10 cellular contexts compared by ENCODE assay signal in the genomic region with DNA sequence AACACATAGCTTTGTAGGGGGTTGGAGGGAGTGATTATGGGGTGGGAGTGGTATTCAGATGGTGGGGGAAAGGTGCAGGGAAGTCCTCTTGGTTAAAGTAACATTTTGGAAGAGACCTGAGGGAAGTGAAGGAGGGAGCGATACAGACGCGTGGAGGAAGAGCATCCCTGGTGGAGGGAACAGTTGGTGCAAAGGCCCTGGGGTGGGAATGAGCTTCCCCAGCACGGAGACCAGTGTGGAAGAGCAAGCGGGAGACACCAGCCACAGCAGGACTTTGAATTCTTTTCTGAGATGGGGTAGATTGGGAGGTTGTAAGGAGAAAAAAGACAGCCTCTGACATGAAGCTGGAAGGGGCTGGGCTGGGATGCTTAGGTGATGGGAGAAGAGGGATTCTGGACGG. TPM values are rescaled to one million over a fixed set of nuclear protein-coding genes. Genes with fewer than 3 reads are reported as not detected.
A peak's percentile ranks its signal among the peaks of the same experiment; 100 is the strongest.
DNase-seq lines count a peak whose midpoint lies in the region; ATAC-seq lines count a peak whose summit lies in the region.
"Had no signal": no experiment of that assay in that cellular context is flagged by ENCODE, and none has a peak within 500 bp of the region (broad histone marks: within the 10 kb centered on the region; RNA-seq: fewer than 3 reads in every experiment).

No MANE protein-coding gene starts in this region.

- peak overlapping the region; percentile 39 for H3K27ac ChIP-seq in cingulate gyrus (ENCODE audit: low read depth, low read length)

- no peak for DNase-seq in stimulated activated naive CD8-positive, alpha-beta T cell treated with anti-CD3 and anti-CD28 coated beads, Interleukin-15, Interleukin-2, amounts not matched to agents 100 U/mL and 50 U/mL, for 24 hours
- DNase-seq in naive thymus-derived CD8-positive, alpha-beta T cell = no peak
- DNase-seq in MG63 (no peak), HT-29 (ENCODE audit: low spot score) (no peak), mucosa of gallbladder (ENCODE audit: low spot score) (no peak), ecto neural progenitor cell (ENCODE audit: low spot score) (no peak)
- DNase-seq: activated CD4-positive, CD25-positive, alpha-beta regulatory T cell had no signal

- POLR2A ChIA-PET in naive thymus-derived CD8-positive, alpha-beta T cell (lab: Charles Lee) = interaction anchor here (0.6 to 4.0 kb wide), 6 partner anchors 21 to 179 kb away, joined by 3 to 31 read pairs (median 5); partner anchors contain the start of gene DHRS3

- no peak overlapping the region; the same call in 1 of the 2 replicates for H3K4me3 ChIP-seq in MG63

- peaks cover 82% of the 10 kb centered on the region for H3K36me3 ChIP-seq in MG63

- H3K27ac Mint-ChIP-seq in stimulated activated naive CD8-positive, alpha-beta T cell treated with anti-CD3 and anti-CD28 coated beads, Interleukin-15, Interleukin-2, amounts not matched to agents 100 ng/mL and 50 ng/mL, for 24 hours = peak overlapping the region; percentile 56
- peak overlapping the region; percentile 86 to 97 (median 90) for H3K27ac Mint-ChIP-seq in naive thymus-derived CD8-positive, alpha-beta T cell

- peaks cover 44% of the 10 kb centered on the region for H3K4me1 Mint-ChIP-seq in stimulated activated naive CD8-positive, alpha-beta T cell treated with anti-CD3 and anti-CD28 coated beads, Interleukin-15, Interleukin-2, amounts not matched to agents 100 ng/mL and 50 ng/mL, for 24 hours (ENCODE audit: low read depth)
- H3K4me1 Mint-ChIP-seq in naive thymus-derived CD8-positive, alpha-beta T cell = peaks cover 27 to 61% (median 54%) of the 10 kb centered on the region in 4 donors

- peaks cover 30% of the 10 kb centered on the region for H3K36me3 Mint-ChIP-seq in stimulated activated naive CD8-positive, alpha-beta T cell treated with anti-CD3 and anti-CD28 coated beads, Interleukin-15, Interleukin-2, amounts not matched to agents 100 ng/mL and 50 ng/mL, for 24 hours (ENCODE audit: low read depth)
- H3K36me3 Mint-ChIP-seq in naive thymus-derived CD8-positive, alpha-beta T cell = peaks cover 0 to 5% (median 3%) of the 10 kb centered on the region in 3 donors

- no peak for ATAC-seq in stimulated activated naive CD8-positive, alpha-beta T cell treated with anti-CD3 and anti-CD28 coated beads, Interleukin-15, Interleukin-2, amounts not matched to agents 100 U/mL and 50 U/mL, for 24 hours
- ATAC-seq in naive thymus-derived CD8-positive, alpha-beta T cell = no peak

- H3K4me3 Mint-ChIP-seq in stimulated activated naive CD8-positive, alpha-beta T cell treated with anti-CD3 and anti-CD28 coated beads, Interleukin-15, Interleukin-2, amounts not matched to agents 100 ng/mL and 50 ng/mL, for 24 hours = peak overlapping the region; percentile 65
- peak overlapping the region; percentile 78 to 92 (median 86) for H3K4me3 Mint-ChIP-seq in naive thymus-derived CD8-positive, alpha-beta T cell

- H3K9me3 Mint-ChIP-seq in stimulated activated naive CD8-positive, alpha-beta T cell treated with anti-CD3 and anti-CD28 coated beads, Interleukin-15, Interleukin-2, amounts not matched to agents 100 ng/mL and 50 ng/mL, for 24 hours = no peaks in the 10 kb centered on the region
- no peaks in the 10 kb centered on the region for H3K9me3 Mint-ChIP-seq in naive thymus-derived CD8-positive, alpha-beta T cell

- H3K9me3 ChIP-seq in MG63 = no peaks in the 10 kb centered on the region

- no peaks in the 10 kb centered on the region for H3K27me3 Mint-ChIP-seq in stimulated activated naive CD8-positive, alpha-beta T cell treated with anti-CD3 and anti-CD28 coated beads, Interleukin-15, Interleukin-2, amounts not matched to agents 100 ng/mL and 50 ng/mL, for 24 hours
- no peaks in the 10 kb centered on the region for H3K27me3 Mint-ChIP-seq in naive thymus-derived CD8-positive, alpha-beta T cell

- H3K27me3 ChIP-seq in MG63 = no peaks in the 10 kb centered on the region

RNA-seq across cellular contexts. Expression of gene DHRS3, which starts 23.5 kb away (rescaled TPM):
- total RNA-seq in naive thymus-derived CD8-positive, alpha-beta T cell = 10 to 100 TPM; 86.4 to 91.0 TPM
- 10 to 100 TPM; 17.7 to 31.0 (median 20.4) TPM for polyA plus RNA-seq in naive thymus-derived CD8-positive, alpha-beta T cell
- total RNA-seq in MG63 (2014; rRNA removed; shearing (Covaris generic); ENCODE audit: low replicate concordance) = 229 and 317 TPM in 2 replicates
- total RNA-seq in HT-29 (2014; rRNA removed; shearing (Covaris generic)) = 84.8 and 90.2 TPM in 2 replicates
- total RNA-seq in mucosa of gallbladder = 168 TPM

RNA-seq across cellular contexts. Expression of gene AADACL4, which starts 49.4 kb away (rescaled TPM):
- not detected for total RNA-seq in naive thymus-derived CD8-positive, alpha-beta T cell
- not detected for polyA plus RNA-seq in naive thymus-derived CD8-positive, alpha-beta T cell
- total RNA-seq in MG63 (2014; rRNA removed; shearing (Covaris generic); ENCODE audit: low replicate concordance) = not detected in 2 replicates
- total RNA-seq in HT-29 (2014; rRNA removed; shearing (Covaris generic)) = not detected in 2 replicates
- total RNA-seq in mucosa of gallbladder = not detected
- total RNA-seq: Daoy had no signal
